In the genomic region with DNA sequence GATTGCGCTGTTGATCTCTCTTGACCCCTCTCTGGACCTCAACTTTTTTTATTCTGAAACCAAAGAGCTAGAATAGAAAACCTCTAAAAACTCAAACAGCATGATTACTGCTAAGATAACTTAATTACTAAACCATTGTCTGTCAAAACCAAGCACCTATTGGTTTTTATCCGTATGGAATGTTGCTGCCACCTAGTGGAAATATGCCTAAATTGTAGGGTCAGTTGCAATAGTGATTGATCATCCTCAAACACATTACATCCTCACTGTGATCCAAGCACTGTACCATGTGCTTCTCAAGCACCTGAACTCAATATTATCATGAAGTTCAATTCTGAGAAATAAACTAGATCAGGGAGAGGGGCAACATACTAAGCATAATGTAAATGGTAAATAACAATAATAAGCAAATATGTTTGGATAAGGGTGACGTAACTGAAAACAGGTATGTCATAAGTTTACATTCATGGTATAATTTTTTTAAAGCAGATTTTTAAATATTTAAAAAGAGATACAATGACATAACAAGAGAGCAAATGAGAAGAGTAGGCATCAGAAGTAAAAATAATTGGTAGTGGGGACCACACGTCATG, we compare ENCODE assay signal across 7 cellular contexts. TPM values are rescaled to one million over a fixed set of nuclear protein-coding genes. Genes with fewer than 3 reads are reported as not detected.
DNase-seq lines count a peak whose midpoint lies in the region; ATAC-seq and TF ChIP-seq lines count a peak whose summit lies in the region.

No MANE protein-coding gene starts in this region.

- in situ Hi-C loops in transverse colon (cut with MboI; ENCODE audit: low pct_ligation_motif_present in 1 of 4, low pct_unique_long_range_greater_than_20kb in 1 of 4, low sequenced_read_pairs in 3 of 4): loop anchor here in 2 of 4 donors (10.0 to 25.0 kb wide), 2 partner anchors 265 to 268 kb away; a partner anchor contains a TSS

- DNase-seq in DMS153 treated with DMSO at 0.1 percent for 48 hours (lab: John Stamatoyannopoulos, UW; ENCODE audit: unreplicated experiment): peak; percentile 35
- peak; percentile 11 for DNase-seq in NCI-H82 treated with DMSO at 0.1 percent for 48 hours (lab: John Stamatoyannopoulos, UW; ENCODE audit: unreplicated experiment)
- DNase-seq in ascending aorta (ENCODE audit: low spot score in 2 of 2): no peak
- DNase-seq in left colon: peak in 1 of 2 donors; percentile 4
- DNase-seq in transverse colon: no peak

- TF ChIP-seq EP300 in transverse colon (IDR thresholded peaks at IDR 0.05; ENCODE audit: low read depth): no peak

- H3K4me1 ChIP-seq in ascending aorta: no peaks in the 10 kb centered on the region
- H3K4me1 ChIP-seq in transverse colon: no peaks in the 10 kb centered on the region

- H3K4me3 ChIP-seq in ascending aorta (no peak overlapping the region), transverse colon (no peak overlapping the region)

- ATAC-seq in GM18870 (IDR thresholded peaks at IDR 0.05; ENCODE audit: unreplicated experiment) (peak; percentile 89), HG03432 (IDR thresholded peaks at IDR 0.05; ENCODE audit: unreplicated experiment) (peak; percentile 75), left colon (peak; percentile 51)

- TF ChIP-seq CTCF in ascending aorta (IDR thresholded peaks at IDR 0.05) (peak; percentile 28 to 42 (median 31)), transverse colon (IDR thresholded peaks at IDR 0.05) (peak; percentile 59 to 71 (median 65))

- no peaks in the 10 kb centered on the region for H3K36me3 ChIP-seq in ascending aorta
- no peaks in the 10 kb centered on the region for H3K36me3 ChIP-seq in transverse colon

- intact Hi-C loops in ascending aorta (cut with DNase I) (no loop called here), left colon (cut with DNase I, micrococcal nuclease) (no loop called here), transverse colon (cut with DNase I; ENCODE audit: low total_unique reads) (no loop called here)

- WGBS in transverse colon (ENCODE audit: low coverage in 1 of 2), 2 donors: 62 to 69% methylated on average over 4 of the region's 4 CpGs

- H3K27ac ChIP-seq in ascending aorta (no peak overlapping the region), transverse colon (no peak overlapping the region)

- H3K9me3 ChIP-seq in ascending aorta (no peaks in the 10 kb centered on the region), transverse colon (no peaks in the 10 kb centered on the region)

- H3K27me3 ChIP-seq in ascending aorta (no peaks in the 10 kb centered on the region), transverse colon (peaks cover 7% of the 10 kb centered on the region)

- TF ChIP-seq POLR2A in transverse colon (IDR thresholded peaks at IDR 0.05): no peak

RNA-seq across cellular contexts. Expression of a gene that starts 3.8 kb away (rescaled TPM):
- total RNA-seq in ascending aorta (not detected), left colon (not detected), transverse colon (not detected)

RNA-seq across cellular contexts. Expression of a gene that starts 6.2 kb away (rescaled TPM):
- total RNA-seq in ascending aorta (not detected), left colon (not detected), transverse colon (not detected)

RNA-seq across cellular contexts. Expression of a gene that starts 26.7 kb away (rescaled TPM):
- total RNA-seq in ascending aorta: not detected
- not detected for total RNA-seq in left colon
- total RNA-seq in transverse colon: not detected

RNA-seq across cellular contexts. Expression of a gene that starts 43.1 kb away (rescaled TPM):
- total RNA-seq in ascending aorta (not detected), left colon (not detected), transverse colon (not detected)

Comparison
In these comparisons a context has a peak if more than half of its experiments do, and no peak if none do; other contexts are left out.
1. DNase-seq: peak in DMS153 treated with DMSO at 0.1 percent for 48 hours (single experiment) and NCI-H82 treated with DMSO at 0.1 percent for 48 hours (single experiment); none in ascending aorta (0 of 2) and transverse colon (single experiment).
2. Peak in every context shown above with its lines, with median percentiles within 50 percentile points of each other: ATAC-seq.